8 cellular contexts compared by ENCODE assay signal in the genomic region with DNA sequence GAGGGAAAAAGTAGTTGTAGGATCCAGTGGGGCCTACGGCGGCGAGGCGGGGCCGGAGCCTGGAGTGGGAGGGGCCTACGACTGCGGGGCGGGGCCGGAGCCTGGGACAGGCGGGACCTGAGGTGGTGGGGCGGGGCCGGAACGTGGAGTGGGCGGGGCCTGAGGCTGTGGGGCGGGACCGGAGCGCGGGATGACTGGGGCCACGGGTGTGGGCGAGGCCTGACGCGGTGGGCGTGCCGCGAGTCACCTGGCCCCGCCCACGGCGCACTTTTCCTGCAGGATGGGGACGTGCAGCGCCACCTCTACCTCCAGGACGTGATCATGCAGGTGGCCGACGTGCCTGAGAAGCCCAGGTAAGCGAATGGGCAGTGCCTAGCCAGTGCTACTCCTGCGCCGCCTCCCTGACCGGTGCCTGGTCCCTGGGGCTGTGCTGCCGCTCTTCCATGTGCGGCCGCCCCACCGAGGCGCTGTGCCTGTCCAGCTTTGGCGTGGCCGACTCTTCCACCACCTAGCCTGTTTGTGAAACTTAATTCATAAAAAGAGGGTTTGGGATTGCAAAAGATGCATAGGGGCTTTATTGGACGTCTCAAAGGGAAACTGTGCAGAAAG. TPM values are rescaled to one million over a fixed set of nuclear protein-coding genes. Genes with fewer than 3 reads are reported as not detected.
A peak's percentile ranks its signal among the peaks of the same experiment; 100 is the strongest.
DNase-seq lines count a peak whose midpoint lies in the region; ATAC-seq and TF ChIP-seq lines count a peak whose summit lies in the region.

No MANE protein-coding gene starts in this region.

- peak; percentile 80 to 82 for ATAC-seq in CD4-positive, CD25-positive, alpha-beta regulatory T cell (ENCODE audit: low read depth in 2 of 2)
- ATAC-seq in GM19455 (IDR thresholded peaks at IDR 0.05; ENCODE audit: unreplicated experiment) (peak; percentile 83), HG03571 (IDR thresholded peaks at IDR 0.05; ENCODE audit: unreplicated experiment) (peak; percentile 69)

- peak; percentile 84 to 94 (median 89) for DNase-seq in CD4-positive, CD25-positive, alpha-beta regulatory T cell
- DNase-seq in NOMO-1 (lab: John Stamatoyannopoulos, UW; ENCODE audit: unreplicated experiment in 2 of 2) (peak; percentile 75 to 87), activated T-cell treated with anti-CD3 and anti-CD28 coated beads for 1 hour (ENCODE audit: low read depth) (peak; percentile 91), endothelial cell (ENCODE audit: low spot score) (peak; percentile 97), midbrain (lab: John Stamatoyannopoulos, UW) (peak; percentile 88)
- peak; percentile 88 to 89 for DNase-seq in stimulated activated CD8-positive, alpha-beta memory T cell treated with anti-CD3 and anti-CD28 coated beads, Interleukin-2, amount 100 ng/mL, for 1 hour (ENCODE audit: low read depth in 2 of 2)

- peak overlapping the region; percentile 43 to 90 (median 65) for H3K27ac Mint-ChIP-seq in CD4-positive, CD25-positive, alpha-beta regulatory T cell
- peak overlapping the region; percentile 48 for H3K27ac Mint-ChIP-seq in endothelial cell (ENCODE audit: unreplicated experiment)

- H3K27me3 ChIP-seq in CD4-positive, CD25-positive, alpha-beta regulatory T cell (ENCODE audit: control insufficient read depth, insufficient read depth, low read length): no peaks in the 10 kb centered on the region

- H3K4me1 ChIP-seq in CD4-positive, CD25-positive, alpha-beta regulatory T cell (ENCODE audit: control insufficient read depth, insufficient read depth, low read length, poor library complexity, severe bottlenecking): peaks cover 18% of the 10 kb centered on the region

- H3K4me3 ChIP-seq in CD4-positive, CD25-positive, alpha-beta regulatory T cell (ENCODE audit: low read depth, low read length): peak overlapping the region; percentile 44

- H3K9me3 Mint-ChIP-seq in CD4-positive, CD25-positive, alpha-beta regulatory T cell: peaks cover 0 to 3% (median 0%) of the 10 kb centered on the region in 7 donors
- no peaks in the 10 kb centered on the region for H3K9me3 Mint-ChIP-seq in endothelial cell (ENCODE audit: unreplicated experiment)

- TF ChIP-seq CTCF in endothelial cell (IDR thresholded peaks at IDR 0.05; ENCODE audit: unreplicated experiment): no peak

- H3K4me1 Mint-ChIP-seq in CD4-positive, CD25-positive, alpha-beta regulatory T cell: peaks cover 10 to 42% (median 19%) of the 10 kb centered on the region in 4 donors
- peaks cover 13% of the 10 kb centered on the region for H3K4me1 Mint-ChIP-seq in endothelial cell (ENCODE audit: unreplicated experiment)

- H3K4me3 Mint-ChIP-seq in CD4-positive, CD25-positive, alpha-beta regulatory T cell: peak overlapping the region; percentile 80 to 87 (median 82)
- peak overlapping the region; percentile 74 for H3K4me3 Mint-ChIP-seq in endothelial cell (ENCODE audit: unreplicated experiment)

- peaks cover 9% of the 10 kb centered on the region for H3K27me3 Mint-ChIP-seq in CD4-positive, CD25-positive, alpha-beta regulatory T cell
- peaks cover 14% of the 10 kb centered on the region for H3K27me3 Mint-ChIP-seq in endothelial cell (ENCODE audit: unreplicated experiment)

- peaks cover 14% of the 10 kb centered on the region for H3K36me3 Mint-ChIP-seq in CD4-positive, CD25-positive, alpha-beta regulatory T cell
- peaks cover 13% of the 10 kb centered on the region for H3K36me3 Mint-ChIP-seq in endothelial cell (ENCODE audit: low read depth, unreplicated experiment)

- peak overlapping the region; percentile 99 for H3K27ac ChIP-seq in CD4-positive, CD25-positive, alpha-beta regulatory T cell (ENCODE audit: insufficient read depth, low read length, poor library complexity, severe bottlenecking)

- peaks cover 26% of the 10 kb centered on the region for H3K36me3 ChIP-seq in CD4-positive, CD25-positive, alpha-beta regulatory T cell (ENCODE audit: control insufficient read depth, insufficient read depth, low read length)

- no peaks in the 10 kb centered on the region for H3K9me3 ChIP-seq in CD4-positive, CD25-positive, alpha-beta regulatory T cell (ENCODE audit: control insufficient read depth in 2 of 2, low read length in 2 of 2)

RNA-seq across cellular contexts. Expression of a gene that starts 0.5 kb away (rescaled TPM):
- 29.1 TPM for total RNA-seq in CD4-positive, CD25-positive, alpha-beta regulatory T cell
- polyA plus RNA-seq in CD4-positive, CD25-positive, alpha-beta regulatory T cell: 10 to 100 TPM; 67.5 to 96.4 (median 78.7) TPM
- 18.6 TPM for total RNA-seq in endothelial cell (ENCODE audit: unreplicated experiment)

RNA-seq across cellular contexts. Expression of a gene that starts 0.5 kb away (rescaled TPM):
- 73.8 TPM for total RNA-seq in CD4-positive, CD25-positive, alpha-beta regulatory T cell
- polyA plus RNA-seq in CD4-positive, CD25-positive, alpha-beta regulatory T cell: 10 to 100 TPM; 23.5 to 31.8 (median 28.1) TPM
- total RNA-seq in endothelial cell (ENCODE audit: unreplicated experiment): 50.7 TPM

RNA-seq across cellular contexts. Expression of a gene that starts 27.5 kb away (rescaled TPM):
- total RNA-seq in CD4-positive, CD25-positive, alpha-beta regulatory T cell: 1.8 TPM
- 1 to 10 TPM in 2 of 4 donors, under 1 TPM in 2; 0.76 to 1.3 (median 1.00) TPM for polyA plus RNA-seq in CD4-positive, CD25-positive, alpha-beta regulatory T cell
- total RNA-seq in endothelial cell (ENCODE audit: unreplicated experiment): not detected

RNA-seq across cellular contexts. Expression of a gene that starts 32.5 kb away (rescaled TPM):
- total RNA-seq in CD4-positive, CD25-positive, alpha-beta regulatory T cell: 148 TPM
- 10 to 100 TPM; 33.4 to 62.6 (median 49.8) TPM for polyA plus RNA-seq in CD4-positive, CD25-positive, alpha-beta regulatory T cell
- total RNA-seq in endothelial cell (ENCODE audit: unreplicated experiment): 1.5 TPM

RNA-seq across cellular contexts. Expression of a gene that starts 38.0 kb away (rescaled TPM):
- total RNA-seq in CD4-positive, CD25-positive, alpha-beta regulatory T cell: not detected
- not detected for polyA plus RNA-seq in CD4-positive, CD25-positive, alpha-beta regulatory T cell
- total RNA-seq in endothelial cell (ENCODE audit: unreplicated experiment): not detected

Comparison
In these comparisons a context has a peak if more than half of its experiments do, and no peak if none do; other contexts are left out.
1. Peak in every context shown above with its lines: DNase-seq, ATAC-seq, H3K4me3 ChIP-seq and H3K27ac ChIP-seq.